Comparison of ENCODE assay signal across 21 cellular contexts in genomic region chr7:90587766-90588165, GRCh38. TPM values are rescaled to one million over a fixed set of nuclear protein-coding genes. Genes with fewer than 3 reads are reported as not detected.
DNase-seq lines count a peak whose midpoint lies in the region; ATAC-seq, FAIRE-seq and TF ChIP-seq lines count a peak whose summit lies in the region.
"Had no signal": no experiment of that assay in that cellular context is flagged by ENCODE, and none has a peak within 500 bp of the region (broad histone marks: within the 10 kb centered on the region; RNA-seq: fewer than 3 reads in every experiment).

No MANE protein-coding gene starts in this region.

- no peaks in the 10 kb centered on the region for H3K4me1 Mint-ChIP-seq in immature natural killer cell

- in situ Hi-C loops in Caki2 (cut with HindIII; ENCODE audit: low pct_unique_long_range_greater_than_20kb, low sequenced_read_pairs) = no loop called here

- H3K36me3 ChIP-seq in mesenchymal stem cell (ENCODE audit: control insufficient read depth in 1 of 2, insufficient read depth in 2 of 2, low read depth in 1 of 2, low read length in 2 of 2) (no peaks in the 10 kb centered on the region), kidney (ENCODE audit: control insufficient read depth in 1 of 2, insufficient read depth in 2 of 2, low read length in 2 of 2) (no peaks in the 10 kb centered on the region), gastroesophageal sphincter (no peaks in the 10 kb centered on the region)
- H3K36me3 ChIP-seq: HAP-1 had no signal

- peak; percentile 33 for DNase-seq in Caki2 (ENCODE audit: low read depth)
- peak; percentile 89 for DNase-seq in RCC 7860 (ENCODE audit: low spot score)
- DNase-seq in mesenchymal stem cell = no peak
- DNase-seq in putamen (ENCODE audit: low spot score) = peak; percentile 3
- DNase-seq in kidney = no peak
- DNase-seq in immature natural killer cell = no peak
- DNase-seq: AML-193; CD4-positive, alpha-beta T cell; DMS 273 treated with DMSO at 0.1 percent for 48 hours; DMS53; DND-41; EL; GM23248 had no signal

- no peak overlapping the region for H2BK12ac ChIP-seq in mesenchymal stem cell (ENCODE audit: low read length in 2 of 2)

- ATAC-seq in gastroesophageal sphincter = no peak
- ATAC-seq: A549, GM12878, HepG2 had no signal

- H3K27ac ChIP-seq in mesenchymal stem cell (ENCODE audit: low read length, poor library complexity, severe bottlenecking) (peak overlapping the region; percentile 67), kidney (ENCODE audit: low read depth in 2 of 2, low read length in 2 of 2) (no peak overlapping the region), gastroesophageal sphincter (no peak overlapping the region)
- H3K27ac ChIP-seq: 22Rv1, A549, C4-2B, GM23248 had no signal

- peaks cover 0 to 3% (median 0%) of the 10 kb centered on the region in 3 donors for H3K36me3 Mint-ChIP-seq in immature natural killer cell

- intact Hi-C loops in kidney (cut with DNase I) = no loop called here

- no peak overlapping the region for H3K4me3 Mint-ChIP-seq in immature natural killer cell
- H3K4me3 Mint-ChIP-seq: CD4-positive, alpha-beta T cell had no signal

- H3K4me3 ChIP-seq in mesenchymal stem cell (ENCODE audit: insufficient read depth in 1 of 2, low read depth in 1 of 2, low read length in 2 of 2) (no peak overlapping the region), kidney (ENCODE audit: low read length in 2 of 2) (no peak overlapping the region), gastroesophageal sphincter (no peak overlapping the region)
- H3K4me3 ChIP-seq: A549, GM12878, GM23248, HAP-1 had no signal

- no peak overlapping the region for H4K91ac ChIP-seq in mesenchymal stem cell (ENCODE audit: low read length)

- H3K27me3 ChIP-seq in mesenchymal stem cell (ENCODE audit: control insufficient read depth in 1 of 2, insufficient read depth in 1 of 2, low read length in 2 of 2) (no peaks in the 10 kb centered on the region), gastroesophageal sphincter (no peaks in the 10 kb centered on the region)

- H3K9ac ChIP-seq in mesenchymal stem cell (ENCODE audit: low read length) (no peak overlapping the region), kidney (ENCODE audit: low read length in 2 of 2) (no peak overlapping the region)
- H3K9ac ChIP-seq: GM23248 had no signal

- no peak overlapping the region for H2BK5ac ChIP-seq in mesenchymal stem cell (ENCODE audit: low read depth, low read length, poor library complexity, severe bottlenecking)

- no peaks in the 10 kb centered on the region for H3K79me1 ChIP-seq in mesenchymal stem cell (replicated peaks; ENCODE audit: low read length, poor library complexity, severe bottlenecking)

- H2BK15ac ChIP-seq in mesenchymal stem cell (ENCODE audit: low read depth, poor library complexity, severe bottlenecking) = no peak overlapping the region

- H3K27me3 Mint-ChIP-seq in immature natural killer cell (ENCODE audit: low read depth in 3 of 3) = no peaks in the 10 kb centered on the region

- no peak for TF ChIP-seq CTCF in kidney (IDR thresholded peaks at IDR 0.05; ENCODE audit: borderline replicate concordance, extremely low read depth, insufficient read depth)
- no peak for TF ChIP-seq CTCF in gastroesophageal sphincter (IDR thresholded peaks at IDR 0.05)

- H4K8ac ChIP-seq in mesenchymal stem cell (ENCODE audit: low read length) = no peak overlapping the region

- no peaks in the 10 kb centered on the region for H3K4me1 ChIP-seq in mesenchymal stem cell (ENCODE audit: control insufficient read depth, insufficient read depth, low read depth, low read length)
- no peaks in the 10 kb centered on the region for H3K4me1 ChIP-seq in kidney (ENCODE audit: control insufficient read depth in 1 of 2, insufficient read depth in 1 of 2, low read depth in 1 of 2, low read length in 2 of 2)
- no peaks in the 10 kb centered on the region for H3K4me1 ChIP-seq in gastroesophageal sphincter
- H3K4me1 ChIP-seq: A549, HAP-1 had no signal

- no peak overlapping the region for H2BK120ac ChIP-seq in mesenchymal stem cell (ENCODE audit: low read depth, low read length)

- TF ChIP-seq EP300 in gastroesophageal sphincter (IDR thresholded peaks at IDR 0.05) = no peak

- H3K4ac ChIP-seq in mesenchymal stem cell (ENCODE audit: low read depth in 1 of 2, low read length in 2 of 2) = no peak overlapping the region

- H3K18ac ChIP-seq in mesenchymal stem cell (ENCODE audit: low read depth in 1 of 2, low read length in 2 of 2) = no peak overlapping the region

- no peak overlapping the region for H3K27ac Mint-ChIP-seq in immature natural killer cell
- H3K27ac Mint-ChIP-seq: CD4-positive, alpha-beta T cell had no signal

- WGBS in mesenchymal stem cell = 60% methylated on average over 2 of the region's 2 CpGs
- 80 to 97% methylated on average over 1 to 2 of the region's 2 CpGs for WGBS in gastroesophageal sphincter (ENCODE audit: low coverage in 1 of 2), 2 donors

- no peak overlapping the region for H3K14ac ChIP-seq in mesenchymal stem cell (ENCODE audit: low read length in 2 of 2)

- no peak overlapping the region for H3K4me2 ChIP-seq in mesenchymal stem cell (ENCODE audit: low read length, poor library complexity, severe bottlenecking)
- H3K4me2 ChIP-seq: A549 had no signal

- peaks cover 0 to 17% (median 3%) of the 10 kb centered on the region in 6 donors for H3K9me3 Mint-ChIP-seq in immature natural killer cell

- FAIRE-seq in RCC 7860 (lab: Jason Lieb, UNC) (peak; percentile 97), kidney (lab: Jason Lieb, UNC) (no peak)
- FAIRE-seq: A549, GM12878, HepG2 had no signal

- H2AK5ac ChIP-seq in mesenchymal stem cell (ENCODE audit: low read length, severe bottlenecking) = no peak overlapping the region

- H2AFZ ChIP-seq in mesenchymal stem cell (ENCODE audit: low read depth, low read length) = no peak overlapping the region
- H2AFZ ChIP-seq: GM23248 had no signal

- H3K9me3 ChIP-seq in mesenchymal stem cell (ENCODE audit: control insufficient read depth, low read length) (no peaks in the 10 kb centered on the region), kidney (ENCODE audit: control insufficient read depth in 1 of 2, low read length in 2 of 2) (no peaks in the 10 kb centered on the region), gastroesophageal sphincter (no peaks in the 10 kb centered on the region)
- H3K9me3 ChIP-seq: A549, HAP-1 had no signal

- no peak for TF ChIP-seq POLR2A in gastroesophageal sphincter (IDR thresholded peaks at IDR 0.05)

- H3K23ac ChIP-seq in mesenchymal stem cell (ENCODE audit: low read length in 2 of 2) = no peak overlapping the region

RNA-seq across cellular contexts. Expression of gene CDK14, which starts 8.4 kb away (rescaled TPM):
- total RNA-seq in Caki2 (2014; rRNA removed; shearing (Covaris generic); ENCODE audit: low replicate concordance) = 4.6 and 10.4 TPM in 2 replicates
- 6.6 TPM for polyA plus RNA-seq in mesenchymal stem cell (2013, experiment 1 of 2)
- 6.1 TPM for polyA plus RNA-seq in mesenchymal stem cell (2013, experiment 2 of 2)
- 33.9 TPM for total RNA-seq in kidney
- 11.9 TPM for polyA plus RNA-seq in kidney (ENCODE audit: insufficient read depth, low read depth, low replicate concordance)
- under 1 TPM in 1 of 3 donors, not detected in 2; 0.22 TPM for polyA plus RNA-seq in immature natural killer cell
- 10 to 100 TPM; 14.8 to 28.7 (median 18.4) TPM for total RNA-seq in gastroesophageal sphincter
- total RNA-seq: G401 had no signal

Comparison
In these comparisons a context has a peak if more than half of its experiments do, and no peak if none do; other contexts are left out.
1. DNase-seq: peak in Caki2 (single experiment), RCC 7860 (single experiment) and putamen (single experiment); none in mesenchymal stem cell (single experiment), kidney (single experiment) and immature natural killer cell (0 of 3).